Comparison of ENCODE assay signal across 15 cellular contexts in the genomic region with DNA sequence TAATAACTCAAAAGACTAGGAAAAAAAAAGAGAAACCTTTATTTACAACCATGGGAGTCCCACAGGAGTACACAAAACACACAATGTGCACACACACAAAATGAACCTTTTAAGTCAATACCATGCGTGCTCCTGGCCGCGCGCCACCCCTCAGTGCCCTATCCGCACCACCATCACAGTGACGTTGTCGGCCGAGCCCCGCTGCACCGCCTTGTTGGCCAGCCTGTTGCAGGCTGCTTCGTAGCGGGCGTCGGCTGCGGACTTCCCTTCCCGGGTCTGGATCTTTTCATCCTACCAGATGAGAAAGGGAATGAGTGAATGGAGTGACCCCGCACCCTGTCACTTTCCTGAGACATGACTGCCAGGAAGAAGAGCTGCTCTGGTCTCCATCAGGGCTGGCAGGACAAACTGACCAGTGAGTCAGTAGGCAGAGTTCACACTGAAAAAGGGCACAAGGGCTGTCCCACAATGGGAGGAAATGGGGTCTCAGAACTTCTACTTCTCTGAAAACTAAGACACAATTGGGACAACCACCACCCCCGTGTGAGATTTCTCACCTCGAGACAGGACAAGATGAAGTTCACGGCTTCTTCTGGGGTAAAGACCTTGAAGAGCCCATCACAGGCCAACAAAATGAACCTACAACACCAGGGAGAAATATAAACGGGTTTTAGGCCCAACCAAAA. TPM values are rescaled to one million over a fixed set of nuclear protein-coding genes. Genes with fewer than 3 reads are reported as not detected.
DNase-seq lines count a peak whose midpoint lies in the region; ATAC-seq, FAIRE-seq and TF ChIP-seq lines count a peak whose summit lies in the region.
"Had no signal": no experiment of that assay in that cellular context is flagged by ENCODE, and none has a peak within 500 bp of the region (broad histone marks: within the 10 kb centered on the region; RNA-seq: fewer than 3 reads in every experiment).

No MANE protein-coding gene starts in this region.

- H3K4me2 ChIP-seq in endothelial cell of umbilical vein (ENCODE audit: insufficient read depth, low read length) (peak overlapping the region; percentile 14), GM23338 (no peak overlapping the region)

- H3K4me3 Mint-ChIP-seq in nephron (no peak overlapping the region), GM23338 (no peak overlapping the region)
- H3K4me3 Mint-ChIP-seq in activated T-helper 2 cell treated with anti-CD3 and anti-CD28 coated beads, Interferon-gamma antibody, Interleukin-2, Interleukin-4, amounts not matched to agents 10 μg/mL and 5 μg/mL and 100 μg/mL, durations not matched to agents 14 hours and 24 hours and 36 hours (ENCODE audit: low read depth), result no peak overlapping the region

- intact Hi-C loops in A673 (cut with micrococcal nuclease; ENCODE audit: unreplicated experiment) (no loop called here), endothelial cell of umbilical vein (cut with micrococcal nuclease) (no loop called here)
- intact Hi-C loops in activated T-helper 2 cell treated with anti-CD3 and anti-CD28 coated beads, Interferon-gamma antibody, Interleukin-2, Interleukin-4, amounts not matched to agents 10 μg/mL and 5 μg/mL and 100 μg/mL, durations not matched to agents 14 hours and 24 hours and 36 hours (cut with micrococcal nuclease), result no loop called here

- DNase-seq in A673 (ENCODE audit: low spot score) (no peak), NCI-H2029 (lab: John Stamatoyannopoulos, UW) (peak; percentile 70), endothelial cell of umbilical vein (ENCODE audit: low read depth, low spot score) (peak; percentile 26), NCI-H2081 treated with DMSO at 0.1 percent for 48 hours (lab: John Stamatoyannopoulos, UW) (no peak), LoVo (ENCODE audit: low spot score) (no peak), GM23338 (ENCODE audit: low spot score) (no peak)
- DNase-seq in activated T-helper 2 cell treated with anti-CD3 and anti-CD28 coated beads, Interferon-gamma antibody, Interleukin-2, Interleukin-4, amounts not matched to agents 10 μg/mL and 5 μg/mL and 100 μg/mL, durations not matched to agents 14 hours and 24 hours and 36 hours (ENCODE audit: low spot score), result no peak
- DNase-seq: activated CD4-positive, CD25-positive, alpha-beta regulatory T cell; activated T-cell treated with anti-CD3 and anti-CD28 coated beads, Interleukin-2, amount 50 U/mL, for 48 hours; NCI-H446; ovary had no signal

- no peaks in the 10 kb centered on the region for H4K20me1 ChIP-seq in endothelial cell of umbilical vein (replicated peaks; ENCODE audit: control insufficient read depth, extremely low read depth, insufficient read depth, low read length)
- H4K20me1 ChIP-seq in GM23338 (replicated peaks; ENCODE audit: insufficient read depth), result no peaks in the 10 kb centered on the region; the same call in 1 of the 2 replicates

- POLR2A ChIA-PET in A673 (lab: Charles Lee; ENCODE audit: low non-redundant PET) (no interaction called here), endothelial cell of umbilical vein (lab: Charles Lee) (no interaction called here)

- CTCF ChIA-PET in A673 (lab: Charles Lee), result interaction anchor here (0.7 kb wide), 1 partner anchor 312 kb away, joined by 4 read pairs; no protein-coding TSS in a partner anchor
- CTCF ChIA-PET in endothelial cell of umbilical vein (lab: Charles Lee), result interaction anchor here (0.6 to 2.2 kb wide), 6 partner anchors 10 to 313 kb away, joined by 3 to 13 read pairs (median 4); partner anchors contain the start of gene ERFE

- H3K9me3 ChIP-seq in A673 (ENCODE audit: low read depth, low read length, poor library complexity, severe bottlenecking) (no peaks in the 10 kb centered on the region), endothelial cell of umbilical vein (replicated peaks; ENCODE audit: control insufficient read depth, insufficient read depth, low read length) (no peaks in the 10 kb centered on the region)
- H3K9me3 ChIP-seq: gastrocnemius medialis, ovary, upper lobe of left lung had no signal

- no peak for TF ChIP-seq CTCF in A673 (conservative IDR thresholded peaks at IDR 0.05; ENCODE audit: low read depth, low read length)
- no peak for TF ChIP-seq CTCF in endothelial cell of umbilical vein (IDR thresholded peaks at IDR 0.05; ENCODE audit: extremely low read depth in 1 of 2, insufficient read depth in 1 of 2, low read depth in 1 of 2, low read length in 2 of 2)
- no peak for TF ChIP-seq CTCF in nephron (IDR thresholded peaks at IDR 0.05; ENCODE audit: unreplicated experiment in 3 of 3)
- TF ChIP-seq CTCF in GM23338 (conservative IDR thresholded peaks at IDR 0.05; ENCODE audit: low read depth in 2 of 2), result no peak

- no peaks in the 10 kb centered on the region for H3K9me1 ChIP-seq in endothelial cell of umbilical vein (replicated peaks; ENCODE audit: control insufficient read depth, extremely low read depth, insufficient read depth, low read length)

- H3K9me2 ChIP-seq in GM23338 (ENCODE audit: insufficient read depth), result no peaks in the 10 kb centered on the region

- no peaks in the 10 kb centered on the region for H3F3A ChIP-seq in GM23338 (replicated peaks; ENCODE audit: low read depth)

- H3K36me3 ChIP-seq in A673 (ENCODE audit: insufficient read depth, low read length, poor library complexity, severe bottlenecking) (peaks cover 39% of the 10 kb centered on the region), endothelial cell of umbilical vein (ENCODE audit: control insufficient read depth in 2 of 2, extremely low read depth in 1 of 2, insufficient read depth in 2 of 2, low read length in 2 of 2) (peaks cover 10 to 23% of the 10 kb centered on the region in 2 experiments), GM23338 (ENCODE audit: insufficient read depth) (no peaks in the 10 kb centered on the region)
- H3K36me3 ChIP-seq: ovary had no signal

- peak overlapping the region; percentile 48 for H3K9ac ChIP-seq in endothelial cell of umbilical vein (replicated peaks; ENCODE audit: extremely low read depth, insufficient read depth, low read length)

- dilution Hi-C loops in endothelial cell of umbilical vein (cut with MboI; ENCODE audit: extremely low pct_ligation_motif_present, low sequenced_read_pairs), result no loop called here

- no TSS peak for BruUV-seq in A673 (replicated peaks; lab: Mats Ljungman, UMichigan)
- BruUV-seq in endothelial cell of umbilical vein (replicated peaks; lab: Mats Ljungman, UMichigan), result no TSS peak

- TF ChIP-seq POLR2A in endothelial cell of umbilical vein (IDR thresholded peaks at IDR 0.05; ENCODE audit: low read depth, low read length), result no peak

- H3K4me3 ChIP-seq in A673 (ENCODE audit: low read depth, low read length, poor library complexity, severe bottlenecking), result no peak overlapping the region
- no peak overlapping the region for H3K4me3 ChIP-seq in endothelial cell of umbilical vein (replicated peaks in 1 of 3; ENCODE audit: insufficient read depth in 1 of 3, low read depth in 1 of 3, low read length in 3 of 3)
- H3K4me3 ChIP-seq in GM23338, result no peak overlapping the region
- H3K4me3 ChIP-seq: cardiac muscle cell, gastrocnemius medialis, ovary, upper lobe of left lung had no signal

- H3K27ac ChIP-seq in A673 (ENCODE audit: low read depth, low read length, poor library complexity, severe bottlenecking) (peak overlapping the region; percentile 91), endothelial cell of umbilical vein (ENCODE audit: insufficient read depth, low read depth, low read length) (peak overlapping the region; percentile 89), GM23338 (ENCODE audit: low read depth) (no peak overlapping the region)
- H3K27ac ChIP-seq: cardiac muscle cell, ovary had no signal

- H3K27ac Mint-ChIP-seq in nephron (peak overlapping the region; percentile 83 to 93 (median 88)), GM23338 (no peak overlapping the region; the same call in 1 of the 2 replicates)
- no peak overlapping the region for H3K27ac Mint-ChIP-seq in activated T-helper 2 cell treated with anti-CD3 and anti-CD28 coated beads, Interferon-gamma antibody, Interleukin-2, Interleukin-4, amounts not matched to agents 10 μg/mL and 5 μg/mL and 100 μg/mL, durations not matched to agents 14 hours and 24 hours and 36 hours

- no peaks in the 10 kb centered on the region for H3K79me2 ChIP-seq in endothelial cell of umbilical vein (ENCODE audit: control insufficient read depth, insufficient read depth, low read length)
- no peaks in the 10 kb centered on the region for H3K79me2 ChIP-seq in GM23338 (replicated peaks; ENCODE audit: insufficient read depth)

- FAIRE-seq in endothelial cell of umbilical vein (lab: Jason Lieb, UNC), result peak; percentile 40

- H3K4me1 Mint-ChIP-seq in nephron, result peaks cover 7% of the 10 kb centered on the region
- peaks cover 2% of the 10 kb centered on the region for H3K4me1 Mint-ChIP-seq in activated T-helper 2 cell treated with anti-CD3 and anti-CD28 coated beads, Interferon-gamma antibody, Interleukin-2, Interleukin-4, amounts not matched to agents 10 μg/mL and 5 μg/mL and 100 μg/mL, durations not matched to agents 14 hours and 24 hours and 36 hours (ENCODE audit: low read depth)
- no peaks in the 10 kb centered on the region for H3K4me1 Mint-ChIP-seq in GM23338

- peaks cover 5% of the 10 kb centered on the region for H3K27me3 Mint-ChIP-seq in nephron (ENCODE audit: low read depth)
- H3K27me3 Mint-ChIP-seq in activated T-helper 2 cell treated with anti-CD3 and anti-CD28 coated beads, Interferon-gamma antibody, Interleukin-2, Interleukin-4, amounts not matched to agents 10 μg/mL and 5 μg/mL and 100 μg/mL, durations not matched to agents 14 hours and 24 hours and 36 hours (ENCODE audit: low read depth), result no peaks in the 10 kb centered on the region
- peaks cover 5% of the 10 kb centered on the region for H3K27me3 Mint-ChIP-seq in GM23338 (ENCODE audit: insufficient read depth, low read depth, poor library complexity)

- H3K9me3 Mint-ChIP-seq in nephron (no peaks in the 10 kb centered on the region), GM23338 (no peaks in the 10 kb centered on the region)
- no peaks in the 10 kb centered on the region for H3K9me3 Mint-ChIP-seq in activated T-helper 2 cell treated with anti-CD3 and anti-CD28 coated beads, Interferon-gamma antibody, Interleukin-2, Interleukin-4, amounts not matched to agents 10 μg/mL and 5 μg/mL and 100 μg/mL, durations not matched to agents 14 hours and 24 hours and 36 hours

- H3K27me3 ChIP-seq in A673 (replicated peaks; ENCODE audit: insufficient read depth, low read depth, low read length, poor library complexity) (no peaks in the 10 kb centered on the region), endothelial cell of umbilical vein (ENCODE audit: control insufficient read depth in 2 of 2, insufficient read depth in 2 of 2, low read length in 2 of 2) (no peaks in the 10 kb centered on the region), GM23338 (ENCODE audit: insufficient read depth) (no peaks in the 10 kb centered on the region)
- H3K27me3 ChIP-seq: gastrocnemius medialis, ovary, upper lobe of left lung had no signal

- no peak for ATAC-seq in GM23338

- H3K36me3 Mint-ChIP-seq in nephron (ENCODE audit: low read depth) (peaks cover 48% of the 10 kb centered on the region), GM23338 (ENCODE audit: low read depth) (peaks cover 34% of the 10 kb centered on the region)
- H3K36me3 Mint-ChIP-seq in activated T-helper 2 cell treated with anti-CD3 and anti-CD28 coated beads, Interferon-gamma antibody, Interleukin-2, Interleukin-4, amounts not matched to agents 10 μg/mL and 5 μg/mL and 100 μg/mL, durations not matched to agents 14 hours and 24 hours and 36 hours (ENCODE audit: low read depth), result peaks cover 53% of the 10 kb centered on the region

- H3K4me1 ChIP-seq in A673 (ENCODE audit: insufficient read depth, low read length, poor library complexity, severe bottlenecking) (peaks cover 16% of the 10 kb centered on the region), endothelial cell of umbilical vein (ENCODE audit: control insufficient read depth, extremely low read depth, insufficient read depth, low read length) (peaks cover 29% of the 10 kb centered on the region), GM23338 (ENCODE audit: insufficient read depth) (no peaks in the 10 kb centered on the region)

- H2AFZ ChIP-seq in endothelial cell of umbilical vein (ENCODE audit: low read depth, low read length) (no peak overlapping the region), GM23338 (no peak overlapping the region)

RNA-seq across cellular contexts. Expression of gene ERFE, which starts 11.8 kb away (rescaled TPM):
- 6.1 and 8.6 TPM in 2 replicates for total RNA-seq in A673 (2021)
- total RNA-seq in endothelial cell of umbilical vein, result 0.46 and 1.2 TPM in 2 replicates
- 0.48 and 0.65 TPM in 2 replicates for polyA plus RNA-seq in endothelial cell of umbilical vein
- polyA plus RNA-seq in endothelial cell of umbilical vein (2011; cell fraction: cytosol; rRNA removed), result 0.30 and 0.79 TPM in 2 replicates
- polyA plus RNA-seq in endothelial cell of umbilical vein (2011; cell fraction: nucleus; rRNA removed), result 0.82 and 1.0 TPM in 2 replicates
- polyA plus RNA-seq in endothelial cell of umbilical vein (2012), result 0.21 and 0.41 TPM in 2 replicates
- 0.34 and 0.91 TPM in 2 replicates for polyA minus RNA-seq in endothelial cell of umbilical vein
- polyA minus RNA-seq in endothelial cell of umbilical vein (2011; cell fraction: cytosol; rRNA and poly(A)+ RNA removed), result 1.6 TPM
- not detected in 2 replicates for polyA minus RNA-seq in endothelial cell of umbilical vein (2011; cell fraction: nucleus; rRNA and poly(A)+ RNA removed)
- 0.46 and 1.1 TPM in 2 replicates for total RNA-seq in activated T-helper 2 cell treated with anti-CD3 and anti-CD28 coated beads, Interferon-gamma antibody, Interleukin-2, Interleukin-4, amounts not matched to agents 10 μg/mL and 5 μg/mL and 100 μg/mL, durations not matched to agents 14 hours and 24 hours and 36 hours
- 2.5 and 3.3 TPM in 2 replicates for total RNA-seq in GM23338 (2014; rRNA removed; shearing (Covaris generic))
- polyA plus RNA-seq in GM23338 (2016; fragmentation: Nextera tagmentation; extraction: Ambion mirVana), result 0.61 and 1.0 TPM in 2 replicates

RNA-seq across cellular contexts. Expression of gene KLHL30, which starts 32.1 kb away (rescaled TPM):
- total RNA-seq in A673 (2021) (0.09 TPM in 1 of 2 replicates, not detected in the other), endothelial cell of umbilical vein (not detected in 2 replicates)
- polyA plus RNA-seq in endothelial cell of umbilical vein (not detected in 2 replicates), GM23338 (2016; fragmentation: Nextera tagmentation; extraction: Ambion mirVana) (not detected in 2 replicates)
- not detected in 2 replicates for polyA plus RNA-seq in endothelial cell of umbilical vein (2011; cell fraction: cytosol; rRNA removed)
- not detected in 2 replicates for polyA plus RNA-seq in endothelial cell of umbilical vein (2011; cell fraction: nucleus; rRNA removed)
- polyA plus RNA-seq in endothelial cell of umbilical vein (2012), result not detected in 2 replicates
- polyA minus RNA-seq in endothelial cell of umbilical vein, result not detected in 2 replicates
- not detected for polyA minus RNA-seq in endothelial cell of umbilical vein (2011; cell fraction: cytosol; rRNA and poly(A)+ RNA removed)
- not detected in 2 replicates for polyA minus RNA-seq in endothelial cell of umbilical vein (2011; cell fraction: nucleus; rRNA and poly(A)+ RNA removed)
- total RNA-seq in activated T-helper 2 cell treated with anti-CD3 and anti-CD28 coated beads, Interferon-gamma antibody, Interleukin-2, Interleukin-4, amounts not matched to agents 10 μg/mL and 5 μg/mL and 100 μg/mL, durations not matched to agents 14 hours and 24 hours and 36 hours, result not detected in 2 replicates
- total RNA-seq in GM23338 (2014; rRNA removed; shearing (Covaris generic)), result 0.07 TPM in 1 of 2 replicates, not detected in the other

RNA-seq across cellular contexts. Expression of gene ILKAP, which starts 33.0 kb away (rescaled TPM):
- total RNA-seq in A673 (2021) (65.1 and 71.6 TPM in 2 replicates), endothelial cell of umbilical vein (47.5 and 49.2 TPM in 2 replicates)
- polyA plus RNA-seq in endothelial cell of umbilical vein (37.8 and 49.8 TPM in 2 replicates), GM23338 (2016; fragmentation: Nextera tagmentation; extraction: Ambion mirVana) (35.9 and 36.3 TPM in 2 replicates)
- 34.5 and 35.5 TPM in 2 replicates for polyA plus RNA-seq in endothelial cell of umbilical vein (2011; cell fraction: cytosol; rRNA removed)
- 109 and 114 TPM in 2 replicates for polyA plus RNA-seq in endothelial cell of umbilical vein (2011; cell fraction: nucleus; rRNA removed)
- 24.5 and 32.8 TPM in 2 replicates for polyA plus RNA-seq in endothelial cell of umbilical vein (2012)
- 42.0 and 47.4 TPM in 2 replicates for polyA minus RNA-seq in endothelial cell of umbilical vein
- polyA minus RNA-seq in endothelial cell of umbilical vein (2011; cell fraction: cytosol; rRNA and poly(A)+ RNA removed), result 16.5 TPM
- polyA minus RNA-seq in endothelial cell of umbilical vein (2011; cell fraction: nucleus; rRNA and poly(A)+ RNA removed), result 49.9 and 52.2 TPM in 2 replicates
- total RNA-seq in activated T-helper 2 cell treated with anti-CD3 and anti-CD28 coated beads, Interferon-gamma antibody, Interleukin-2, Interleukin-4, amounts not matched to agents 10 μg/mL and 5 μg/mL and 100 μg/mL, durations not matched to agents 14 hours and 24 hours and 36 hours, result 67.1 and 71.3 TPM in 2 replicates
- total RNA-seq in GM23338 (2014; rRNA removed; shearing (Covaris generic)), result 17.0 and 29.7 TPM in 2 replicates

Comparison
In these comparisons a context has a peak if more than half of its experiments do, and no peak if none do; other contexts are left out.
1. DNase-seq: peak in NCI-H2029 (single experiment) and endothelial cell of umbilical vein (single experiment); none in A673 (single experiment), NCI-H2081 treated with DMSO at 0.1 percent for 48 hours (single experiment), LoVo (single experiment), activated T-helper 2 cell treated with anti-CD3 and anti-CD28 coated beads, Interferon-gamma antibody, Interleukin-2, Interleukin-4, amounts not matched to agents 10 μg/mL and 5 μg/mL and 100 μg/mL, durations not matched to agents 14 hours and 24 hours and 36 hours (single experiment) and GM23338 (single experiment).
2. H3K27ac Mint-ChIP-seq: peak in nephron (3 of 3); none in activated T-helper 2 cell treated with anti-CD3 and anti-CD28 coated beads, Interferon-gamma antibody, Interleukin-2, Interleukin-4, amounts not matched to agents 10 μg/mL and 5 μg/mL and 100 μg/mL, durations not matched to agents 14 hours and 24 hours and 36 hours (single experiment) and GM23338 (single experiment).